Comparison of ENCODE assay signal across 8 cellular contexts in genomic region chr17:41667280-41668008, GRCh38. TPM values are rescaled to one million over a fixed set of nuclear protein-coding genes. Genes with fewer than 3 reads are reported as not detected.
DNase-seq lines count a peak whose midpoint lies in the region; ATAC-seq, FAIRE-seq and TF ChIP-seq lines count a peak whose summit lies in the region.

No MANE protein-coding gene starts in this region.

- no peaks in the 10 kb centered on the region for H3K36me3 Mint-ChIP-seq in dendritic cell treated with granulocyte-macrophage colony-stimulating factor and Interleukin-4, amounts not matched to agents 40 ng/mL and 50 ng/mL, for 4 days (ENCODE audit: low read depth)

- H3K9me3 Mint-ChIP-seq in dendritic cell treated with granulocyte-macrophage colony-stimulating factor and Interleukin-4, amounts not matched to agents 40 ng/mL and 50 ng/mL, for 4 days, result no peaks in the 10 kb centered on the region

- no peaks in the 10 kb centered on the region for H3K27me3 ChIP-seq in pancreas
- H3K27me3 ChIP-seq in Peyer's patch, result no peaks in the 10 kb centered on the region

- intact Hi-C loops in dendritic cell treated with granulocyte-macrophage colony-stimulating factor and Interleukin-4, amounts not matched to agents 40 ng/mL and 50 ng/mL, for 4 days (cut with micrococcal nuclease), result no loop called here
- intact Hi-C loops in pancreas (cut with DNase I), result loop anchor here in 1 of 3 donors (10.0 kb wide), 2 partner anchors 763 to 1053 kb away; no protein-coding TSS in a partner anchor

- no peak for ATAC-seq in pancreas

- TF ChIP-seq CTCF in GM12865 (IDR thresholded peaks at IDR 0.05; ENCODE audit: insufficient read depth, low read depth, low read length, missing control alignments) (no peak), pancreas (IDR thresholded peaks at IDR 0.05) (no peak), Peyer's patch (IDR thresholded peaks at IDR 0.05) (no peak), foreskin fibroblast (IDR thresholded peaks at IDR 0.05; ENCODE audit: low read depth, low read length) (no peak)

- H3K9me3 ChIP-seq in pancreas (no peaks in the 10 kb centered on the region), Peyer's patch (no peaks in the 10 kb centered on the region)

- H3K4me1 ChIP-seq in pancreas (peaks cover 0 to 6% (median 0%) of the 10 kb centered on the region in 3 donors), Peyer's patch (peaks cover 0 to 24% (median 9%) of the 10 kb centered on the region in 4 donors)

- no peak for FAIRE-seq in pancreas (lab: Jason Lieb, UNC)

- H3K27ac ChIP-seq in pancreas (peak overlapping the region; percentile 67 to 92 (median 82)), Peyer's patch (peak overlapping the region in 2 of 4 donors; percentile 83 to 88)

- H3K4me3 ChIP-seq in GM12865 (ENCODE audit: low read depth, low read length) (peak overlapping the region; percentile 55), pancreas (peak overlapping the region in 1 of 4 donors; percentile 44), Peyer's patch (no peak overlapping the region), foreskin fibroblast (ENCODE audit: low read depth in 1 of 2, low read length in 2 of 2) (no peak overlapping the region)

- DNase-seq in GM12865 (ENCODE audit: low read depth), result no peak
- DNase-seq in MV-4-11 (lab: John Stamatoyannopoulos, UW), result peak; percentile 56
- DNase-seq in pancreas, result no peak
- DNase-seq in NK-92 (lab: John Stamatoyannopoulos, UW; ENCODE audit: unreplicated experiment), result no peak
- no peak for DNase-seq in Peyer's patch
- no peak for DNase-seq in foreskin fibroblast
- DNase-seq in AG20443 (ENCODE audit: low spot score), result no peak

- H3K36me3 ChIP-seq in pancreas (no peaks in the 10 kb centered on the region), Peyer's patch (no peaks in the 10 kb centered on the region)

- H3K4me3 Mint-ChIP-seq in dendritic cell treated with granulocyte-macrophage colony-stimulating factor and Interleukin-4, amounts not matched to agents 40 ng/mL and 50 ng/mL, for 4 days, result peak overlapping the region; percentile 21

- 44 to 55% methylated on average over 23 of the region's 23 CpGs for WGBS in pancreas, 2 donors

- peak overlapping the region; percentile 90 for H3K27ac Mint-ChIP-seq in dendritic cell treated with granulocyte-macrophage colony-stimulating factor and Interleukin-4, amounts not matched to agents 40 ng/mL and 50 ng/mL, for 4 days

- peaks cover 59% of the 10 kb centered on the region for H3K4me1 Mint-ChIP-seq in dendritic cell treated with granulocyte-macrophage colony-stimulating factor and Interleukin-4, amounts not matched to agents 40 ng/mL and 50 ng/mL, for 4 days (ENCODE audit: low read depth)

- TF ChIP-seq POLR2A in Peyer's patch (IDR thresholded peaks at IDR 0.05), result no peak

- H3K27me3 Mint-ChIP-seq in dendritic cell treated with granulocyte-macrophage colony-stimulating factor and Interleukin-4, amounts not matched to agents 40 ng/mL and 50 ng/mL, for 4 days, result peaks cover 25% of the 10 kb centered on the region

RNA-seq across cellular contexts. Expression of gene EIF1, which starts 21.2 kb away (rescaled TPM):
- total RNA-seq in pancreas (100 to 1,000 TPM; 421 to 934 (median 592) TPM), Peyer's patch (100 to 1,000 TPM; 123 to 226 (median 188) TPM)
- polyA plus RNA-seq in pancreas, result 100 to 1,000 TPM; 316 to 590 TPM

RNA-seq across cellular contexts. Expression of gene KRT17, which starts 43.1 kb away (rescaled TPM):
- total RNA-seq in pancreas (10 to 100 TPM in 1 of 6 donors, 1 to 10 TPM in 2, under 1 TPM in 3; 0.42 to 28.4 (median 1.0) TPM), Peyer's patch (1 to 10 TPM in 1 of 4 donors, not detected in 3; 2.7 TPM)
- 1 to 10 TPM; 2.6 to 7.0 TPM for polyA plus RNA-seq in pancreas

RNA-seq across cellular contexts. Expression of gene GAST, which starts 44.7 kb away (rescaled TPM):
- not detected for total RNA-seq in pancreas
- polyA plus RNA-seq in pancreas, result not detected
- not detected for total RNA-seq in Peyer's patch

RNA-seq across cellular contexts. Expression of gene KRT16, which starts 54.9 kb away (rescaled TPM):
- under 1 TPM in 2 of 6 donors, not detected in 4; 0.15 to 0.32 TPM for total RNA-seq in pancreas
- under 1 TPM; 0.05 to 0.61 TPM for polyA plus RNA-seq in pancreas
- total RNA-seq in Peyer's patch, result not detected
